23 cellular contexts compared by ENCODE assay signal in genomic region chr15:41853191-41853590, GRCh38.
"Had no signal": no experiment of that assay in that cellular context is flagged by ENCODE, and none has a peak within 500 bp of the region (broad histone marks: within the 10 kb centered on the region; RNA-seq: fewer than 3 reads in every experiment).

No MANE protein-coding gene starts in this region.

- H3K27ac Mint-ChIP-seq: naive thymus-derived CD4-positive, alpha-beta T cell; nephron; neural progenitor cell; stimulated activated effector memory CD8-positive, alpha-beta T cell treated with anti-CD3 and anti-CD28 coated beads, Interleukin-12 subunit alpha, Interleukin-12 subunit beta, amount 100 ng/mL, for 72 hours had no signal

- H3K4me2 ChIP-seq: neural progenitor cell, smooth muscle cell had no signal

- H3K27ac ChIP-seq: neural progenitor cell, prostate gland, right atrium auricular region, stomach, tibial nerve, vagina had no signal

- H3K36me3 Mint-ChIP-seq: stimulated activated effector memory CD8-positive, alpha-beta T cell treated with anti-CD3 and anti-CD28 coated beads, Interleukin-12 subunit alpha, Interleukin-12 subunit beta, amount 100 ng/mL, for 72 hours had no signal

- H3K27me3 Mint-ChIP-seq: naive thymus-derived CD4-positive, alpha-beta T cell had no signal

- H3K36me3 ChIP-seq: neural progenitor cell had no signal

- H3K4me1 ChIP-seq: prostate gland, right atrium auricular region had no signal

- H3K4me3 Mint-ChIP-seq: naive thymus-derived CD4-positive, alpha-beta T cell; nephron; stimulated activated effector memory CD8-positive, alpha-beta T cell treated with anti-CD3 and anti-CD28 coated beads, Interleukin-12 subunit alpha, Interleukin-12 subunit beta, amount 100 ng/mL, for 72 hours had no signal

- H2AFZ ChIP-seq: neural progenitor cell had no signal

- H3K9me3 ChIP-seq: prostate gland, right atrium auricular region, stomach, tibial nerve, vagina had no signal

- H3K4me3 ChIP-seq: dorsolateral prefrontal cortex, neural progenitor cell, prostate gland, right atrium auricular region, smooth muscle cell, stomach, tibial nerve, vagina had no signal

- FAIRE-seq: colon, frontal cortex, keratinocyte had no signal

- DNase-seq: dorsolateral prefrontal cortex; effector CD4-positive, alpha-beta T cell; hypothalamus; mesenchymal stem cell; midbrain; naive thymus-derived CD4-positive, alpha-beta T cell; stimulated activated CD4-positive, alpha-beta T cell treated with anti-CD3 and anti-CD28 coated beads, Interleukin-12 subunit alpha, Interleukin-12 subunit beta, amount 100 ng/mL, for 4 hours; stimulated activated CD4-positive, alpha-beta T cell treated with anti-CD3 and anti-CD28 coated beads, Interleukin-1b, Interleukin-23, amount 100 ng/mL, for 48 hours; stimulated activated CD4-positive, alpha-beta T cell treated with anti-CD3 and anti-CD28 coated beads, Interleukin-4, amount 100 ng/mL, for 24 hours; stimulated activated naive CD4-positive, alpha-beta T cell treated with Interleukin-2 at 50 U/mL for 16 hours; stomach had no signal

- H3K27me3 ChIP-seq: dorsolateral prefrontal cortex, neural progenitor cell, right atrium auricular region, vagina had no signal

- H3K9me3 Mint-ChIP-seq: naive thymus-derived CD4-positive, alpha-beta T cell; nephron; neural progenitor cell; stimulated activated effector memory CD8-positive, alpha-beta T cell treated with anti-CD3 and anti-CD28 coated beads, Interleukin-12 subunit alpha, Interleukin-12 subunit beta, amount 100 ng/mL, for 72 hours had no signal

- ATAC-seq: naive thymus-derived CD4-positive, alpha-beta T cell; sciatic nerve; stimulated activated effector memory CD8-positive, alpha-beta T cell treated with anti-CD3 and anti-CD28 coated beads, Interleukin-12 subunit alpha, Interleukin-12 subunit beta, amount 100 ng/mL, for 72 hours had no signal

- H3K9ac ChIP-seq: neural progenitor cell had no signal
